29 cellular contexts compared by ENCODE assay signal in genomic region chr15:78634251-78635145, GRCh38. TPM values are rescaled to one million over a fixed set of nuclear protein-coding genes. Genes with fewer than 3 reads are reported as not detected.
"Had no signal": no experiment of that assay in that cellular context is flagged by ENCODE, and none has a peak within 500 bp of the region (broad histone marks: within the 10 kb centered on the region; RNA-seq: fewer than 3 reads in every experiment).

No MANE protein-coding gene starts in this region.

- H3K4me1 ChIP-seq: gastroesophageal sphincter, prostate gland, vagina had no signal

- ATAC-seq: effector memory CD8-positive, alpha-beta T cell; gastroesophageal sphincter; left cardiac atrium; left ventricle myocardium superior; sciatic nerve; stimulated activated effector memory CD8-positive, alpha-beta T cell treated with anti-CD3 and anti-CD28 coated beads, Interleukin-12 subunit alpha, Interleukin-12 subunit beta, amount 100 ng/mL, for 72 hours had no signal

- H3K27ac ChIP-seq: brain microvascular endothelial cell, gastroesophageal sphincter, ovary, prostate gland, skin epidermis, vagina, VCaP had no signal

- H3K36me3 ChIP-seq: brain microvascular endothelial cell, gastroesophageal sphincter, ovary, prostate gland, vagina had no signal

- H3K9me3 ChIP-seq: ovary, prostate gland, vagina had no signal

- DNase-seq: activated CD4-positive, alpha-beta memory T cell treated with anti-CD3 and anti-CD28 coated beads for 36 hours; activated CD4-positive, alpha-beta T cell treated with anti-CD3 and anti-CD28 coated beads, Interleukin-2, amount 10 ng/mL, durations not matched to agents 24 days and 14 days; activated CD8-positive, alpha-beta memory T cell treated with anti-CD3 and anti-CD28 coated beads, Interleukin-2, amount 50 U/mL, for 4 hours; activated gamma-delta T cell treated with Interleukin-2 at 50 U/mL for 16 hours; activated naive CD4-positive, alpha-beta T cell treated with anti-CD3 and anti-CD28 coated beads, Interleukin-2, amount 50 U/mL, for 16 hours; activated T-cell treated with anti-CD3 and anti-CD28 coated beads, Interleukin-2, amount 50 U/mL, for 1 hour; amniotic stem cell; brain microvascular endothelial cell; cortex of kidney; effector memory CD8-positive, alpha-beta T cell; hippocampal formation; left cardiac atrium; left ventricle myocardium superior; naive B cell; nephron progenitor cell; ovary; retina; stimulated activated CD4-positive, alpha-beta T cell treated with anti-CD3 and anti-CD28 coated beads, Interleukin-4, amount 100 ng/mL, for 24 hours; substantia nigra; T-helper 9 cell had no signal

- H3K27me3 ChIP-seq: ovary, vagina had no signal

- H3K4me3 ChIP-seq: gastroesophageal sphincter, ovary, prostate gland, skin epidermis, vagina had no signal

RNA-seq across cellular contexts. Expression of gene CHRNB4, which starts 6.5 kb away (rescaled TPM):
- polyA plus RNA-seq: fibroblast of lung had no signal

RNA-seq across cellular contexts. Expression of gene CHRNA3, which starts 13.7 kb away (rescaled TPM):
- polyA plus RNA-seq: fibroblast of lung, keratinocyte had no signal
